Comparison of ENCODE assay signal across 18 cellular contexts in the genomic region with DNA sequence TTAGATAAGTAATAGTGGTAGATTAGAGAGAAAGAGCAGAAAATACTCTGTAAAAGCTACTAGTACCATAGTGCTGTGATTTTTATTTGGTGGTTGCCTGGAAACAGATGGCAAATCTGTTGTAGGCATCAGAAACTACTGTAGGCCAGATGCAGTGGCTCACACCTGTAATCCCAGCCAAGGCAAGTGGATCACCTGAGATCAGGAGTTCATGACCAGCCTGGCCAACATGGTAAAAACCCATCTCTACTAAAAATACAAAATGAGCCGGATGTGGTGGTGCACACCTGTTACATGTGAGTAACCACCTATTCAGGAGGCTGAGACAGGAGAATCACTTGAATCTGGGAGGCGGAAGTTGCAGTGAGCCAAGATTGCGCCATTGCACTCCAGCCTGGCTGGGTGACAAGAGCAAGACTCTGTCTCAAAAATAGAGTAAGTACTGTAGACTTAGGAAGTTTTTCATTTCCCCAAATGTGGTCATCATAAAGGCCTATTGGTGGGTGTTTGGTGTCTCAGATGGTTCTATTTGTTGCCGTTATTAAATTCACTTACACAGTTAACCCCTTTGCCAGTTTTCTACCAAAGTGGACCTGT.
A peak's percentile ranks its signal among the peaks of the same experiment; 100 is the strongest.
DNase-seq lines count a peak whose midpoint lies in the region; ATAC-seq lines count a peak whose summit lies in the region.
"Had no signal": no experiment of that assay in that cellular context is flagged by ENCODE, and none has a peak within 500 bp of the region (broad histone marks: within the 10 kb centered on the region; RNA-seq: fewer than 3 reads in every experiment).

No MANE protein-coding gene starts in this region.

- H3K36me3 Mint-ChIP-seq in naive B cell = peaks cover 0 to 3% of the 10 kb centered on the region in 2 donors
- H3K36me3 Mint-ChIP-seq: activated naive CD8-positive, alpha-beta T cell had no signal

- peaks cover 7 to 22% (median 16%) of the 10 kb centered on the region in 3 donors for H3K4me1 Mint-ChIP-seq in naive B cell

- no peak overlapping the region for H3K27ac Mint-ChIP-seq in naive B cell
- H3K27ac Mint-ChIP-seq: activated CD4-positive, alpha-beta T cell treated with anti-CD3 and anti-CD28 coated beads, Interleukin-2, amount 10 ng/mL, durations not matched to agents 24 days and 14 days; activated naive CD8-positive, alpha-beta T cell; HFFc6; T-helper 1 cell treated with Interleukin-12 subunit alpha and Interleukin-12 subunit beta and Interleukin-4 antibody, amounts not matched to agents 30 μg/mL and 1 μg/mL, for 36 hours had no signal

- DNase-seq in CD1c-positive myeloid dendritic cell (ENCODE audit: extremely low spot score) = peak; percentile 85
- peak; percentile 34 to 54 for DNase-seq in NOMO-1 (lab: John Stamatoyannopoulos, UW; ENCODE audit: unreplicated experiment in 2 of 2)
- DNase-seq in epithelial cell of prostate (ENCODE audit: low read depth, low spot score) = no peak
- DNase-seq in naive B cell = no peak
- no peak for DNase-seq in retina
- DNase-seq: activated CD4-positive, alpha-beta T cell treated with anti-CD3 and anti-CD28 coated beads, Interleukin-2, amount 10 ng/mL, durations not matched to agents 24 days and 14 days; activated T-cell treated with anti-CD3 and anti-CD28 coated beads for 4 hours; HFFc6; KG1; kidney glomerular epithelial cell; NCI-H187; NCI-H524; pancreas had no signal

- H3K4me3 Mint-ChIP-seq in naive B cell = no peak overlapping the region
- H3K4me3 Mint-ChIP-seq: activated CD4-positive, alpha-beta T cell treated with anti-CD3 and anti-CD28 coated beads, Interleukin-2, amount 10 ng/mL, durations not matched to agents 24 days and 14 days; activated naive CD8-positive, alpha-beta T cell; HFFc6; T-helper 1 cell treated with Interleukin-12 subunit alpha and Interleukin-12 subunit beta and Interleukin-4 antibody, amounts not matched to agents 30 μg/mL and 1 μg/mL, for 36 hours had no signal

- H3K9me3 Mint-ChIP-seq in naive B cell = no peaks in the 10 kb centered on the region
- H3K9me3 Mint-ChIP-seq: activated CD4-positive, alpha-beta T cell treated with anti-CD3 and anti-CD28 coated beads, Interleukin-2, amount 10 ng/mL, durations not matched to agents 24 days and 14 days; HFFc6; T-helper 1 cell treated with Interleukin-12 subunit alpha and Interleukin-12 subunit beta and Interleukin-4 antibody, amounts not matched to agents 30 μg/mL and 1 μg/mL, for 36 hours had no signal

- H3K27me3 Mint-ChIP-seq in naive B cell = no peaks in the 10 kb centered on the region
- H3K27me3 Mint-ChIP-seq: activated naive CD8-positive, alpha-beta T cell had no signal

- H3K27ac ChIP-seq in epithelial cell of prostate = peak overlapping the region; percentile 93
- H3K27ac ChIP-seq: pancreas had no signal

- ATAC-seq in naive B cell (ENCODE audit: low read depth in 2 of 2) (peak; percentile 28 to 50), HG03175 (IDR thresholded peaks at IDR 0.05; ENCODE audit: unreplicated experiment) (no peak), HG02571 (IDR thresholded peaks at IDR 0.05; ENCODE audit: unreplicated experiment) (no peak)
- no peak for ATAC-seq in activated CD4-positive, CD25-positive, alpha-beta regulatory T cell treated with anti-CD3 and anti-CD28 coated beads, Interleukin-2, amount 50 U/mL, for 24 hours

Comparison
In these comparisons a context has a peak if more than half of its experiments do, and no peak if none do; other contexts are left out.
1. DNase-seq: peak in CD1c-positive myeloid dendritic cell (single experiment) and NOMO-1 (2 of 2); none in epithelial cell of prostate (single experiment), naive B cell (single experiment) and retina (single experiment).
2. ATAC-seq: peak in naive B cell (2 of 2); none in activated CD4-positive, CD25-positive, alpha-beta regulatory T cell treated with anti-CD3 and anti-CD28 coated beads, Interleukin-2, amount 50 U/mL, for 24 hours (0 of 2), HG03175 (single experiment) and HG02571 (single experiment).